Comparison of ENCODE assay signal across 20 cellular contexts in genomic region chr17:65218261-65218660, GRCh38.
"Had no signal": no experiment of that assay in that cellular context is flagged by ENCODE, and none has a peak within 500 bp of the region (broad histone marks: within the 10 kb centered on the region; RNA-seq: fewer than 3 reads in every experiment).

No MANE protein-coding gene starts in this region.

- H3K27me3 ChIP-seq: colonic mucosa, transverse colon had no signal

- H3K4me1 Mint-ChIP-seq: stimulated activated naive CD8-positive, alpha-beta T cell treated with anti-CD3 and anti-CD28 coated beads, Interleukin-15, amount 100 ng/mL, for 72 hours had no signal

- H3K36me3 Mint-ChIP-seq: naive thymus-derived CD8-positive, alpha-beta T cell had no signal

- ATAC-seq: heart left ventricle; naive thymus-derived CD8-positive, alpha-beta T cell; psoas muscle; sciatic nerve; stimulated activated naive CD8-positive, alpha-beta T cell treated with anti-CD3 and anti-CD28 coated beads, Interleukin-15, amount 100 ng/mL, for 72 hours had no signal

- H3K4me3 ChIP-seq: colonic mucosa, heart left ventricle, psoas muscle, skin epidermis, thoracic aorta, transverse colon had no signal

- H3K4me3 Mint-ChIP-seq: endodermal cell; naive thymus-derived CD8-positive, alpha-beta T cell; stimulated activated naive CD8-positive, alpha-beta T cell treated with anti-CD3 and anti-CD28 coated beads, Interleukin-15, amount 100 ng/mL, for 72 hours had no signal

- H3K36me3 ChIP-seq: colonic mucosa, heart left ventricle, neutrophil, thoracic aorta, transverse colon had no signal

- H3K4me1 ChIP-seq: colonic mucosa, heart left ventricle, psoas muscle, transverse colon had no signal

- H3K9me3 Mint-ChIP-seq: endodermal cell; stimulated activated naive CD8-positive, alpha-beta T cell treated with anti-CD3 and anti-CD28 coated beads, Interleukin-15, amount 100 ng/mL, for 72 hours had no signal

- DNase-seq: cerebellar nuclear complex; colonic mucosa; effector CD4-positive, alpha-beta T cell; endodermal cell; erythroblast; heart left ventricle; hippocampal formation; kidney glomerular epithelial cell; mesendoderm; naive thymus-derived CD8-positive, alpha-beta T cell; psoas muscle; retina; stimulated activated CD4-positive, alpha-beta T cell treated with anti-CD3 and anti-CD28 coated beads, Interleukin-12 subunit alpha, Interleukin-12 subunit beta, amount 100 ng/mL, for 4 hours; stimulated activated CD4-positive, alpha-beta T cell treated with anti-CD3 and anti-CD28 coated beads, Interleukin-2, amount 100 ng/mL, for 48 hours; stimulated activated naive CD8-positive, alpha-beta T cell treated with anti-CD3 and anti-CD28 coated beads, Interleukin-15, amount 100 ng/mL, for 72 hours; transverse colon had no signal

- H3K27ac ChIP-seq: colonic mucosa, heart left ventricle, neutrophil, psoas muscle, skin epidermis, thoracic aorta, transverse colon had no signal

- H3K9me3 ChIP-seq: colonic mucosa, heart left ventricle, neutrophil, psoas muscle, thoracic aorta, transverse colon had no signal

- H3K27ac Mint-ChIP-seq: endodermal cell; naive thymus-derived CD8-positive, alpha-beta T cell; stimulated activated naive CD8-positive, alpha-beta T cell treated with anti-CD3 and anti-CD28 coated beads, Interleukin-15, amount 100 ng/mL, for 72 hours had no signal
